In genomic region chr7:57210871-57211270, GRCh38 we compare ENCODE assay signal across 33 cellular contexts.
"Had no signal": no experiment of that assay in that cellular context is flagged by ENCODE, and none has a peak within 500 bp of the region (broad histone marks: within the 10 kb centered on the region; RNA-seq: fewer than 3 reads in every experiment).

No MANE protein-coding gene starts in this region.

- H3K4me3 Mint-ChIP-seq: activated B cell treated with CpG ODN at 0.5 μM for 24 hours; activated CD4-positive, alpha-beta memory T cell treated with anti-CD3 and anti-CD28 coated beads for 36 hours; activated CD4-positive, alpha-beta T cell treated with anti-CD3 and anti-CD28 coated beads, Interleukin-2, amount 10 ng/mL, durations not matched to agents 24 days and 14 days; activated CD8-positive, alpha-beta T cell treated with anti-CD3 and anti-CD28 coated beads for 36 hours; activated naive CD4-positive, alpha-beta T cell treated with anti-CD3 and anti-CD28 coated beads for 36 hours; activated naive CD8-positive, alpha-beta T cell treated with anti-CD3 and anti-CD28 coated beads for 36 hours; activated T-cell treated with anti-CD3 and anti-CD28 coated beads, Interleukin-2, amount 50 U/mL, for 4 hours; activated T-cell treated with anti-CD3 and anti-CD28 coated beads, Interleukin-2, amount 50 U/mL, for 72 hours; activated T-helper 1 cell treated with anti-CD3 and anti-CD28 coated beads, Interleukin-12 subunit alpha, Interleukin-12 subunit beta, Interleukin-2, Interleukin-4 antibody, amounts not matched to agents 30 ng/mL and 10 ng/mL and 1 ng/mL, durations not matched to agents 14 hours and 24 hours and 36 hours; activated T-helper 17 cell treated with anti-CD3 and anti-CD28 coated beads, Interleukin-2, amount 50 U/mL, for 72 hours; T-helper 1 cell treated with Interleukin-12 subunit alpha and Interleukin-12 subunit beta and Interleukin-4 antibody, amounts not matched to agents 30 μg/mL and 1 μg/mL, for 36 hours; T-helper 2 cell treated with Interferon-gamma antibody and Interleukin-4, amounts not matched to agents 5 μg/mL and 100 μg/mL, for 36 hours had no signal

- H3K36me3 ChIP-seq: adrenal gland, brain microvascular endothelial cell, breast epithelium had no signal

- H3K27ac Mint-ChIP-seq: activated B cell treated with CpG ODN at 0.5 μM for 24 hours; activated CD4-positive, alpha-beta memory T cell treated with anti-CD3 and anti-CD28 coated beads for 36 hours; activated CD4-positive, alpha-beta T cell treated with anti-CD3 and anti-CD28 coated beads, Interleukin-2, amount 10 ng/mL, durations not matched to agents 24 days and 14 days; activated CD8-positive, alpha-beta T cell treated with anti-CD3 and anti-CD28 coated beads for 36 hours; activated naive CD4-positive, alpha-beta T cell treated with anti-CD3 and anti-CD28 coated beads for 36 hours; activated naive CD4-positive, alpha-beta T cell treated with anti-CD3 and anti-CD28 coated beads, Interleukin-2, amount 50 U/mL, for 72 hours; activated naive CD8-positive, alpha-beta T cell treated with anti-CD3 and anti-CD28 coated beads for 36 hours; activated T-cell treated with anti-CD3 and anti-CD28 coated beads, Interleukin-2, amount 50 U/mL, for 72 hours; activated T-helper 1 cell treated with anti-CD3 and anti-CD28 coated beads, Interleukin-12 subunit alpha, Interleukin-12 subunit beta, Interleukin-2, Interleukin-4 antibody, amounts not matched to agents 30 ng/mL and 10 ng/mL and 1 ng/mL, durations not matched to agents 14 hours and 24 hours and 36 hours; activated T-helper 17 cell treated with anti-CD3 and anti-CD28 coated beads, Interleukin-2, amount 50 U/mL, for 72 hours; T-helper 1 cell treated with Interleukin-12 subunit alpha and Interleukin-12 subunit beta and Interleukin-4 antibody, amounts not matched to agents 30 μg/mL and 1 μg/mL, for 36 hours; T-helper 2 cell treated with Interferon-gamma antibody and Interleukin-4, amounts not matched to agents 5 μg/mL and 100 μg/mL, for 36 hours had no signal

- H3K36me3 Mint-ChIP-seq: activated CD4-positive, alpha-beta memory T cell treated with anti-CD3 and anti-CD28 coated beads for 36 hours had no signal

- H3K9me3 ChIP-seq: adrenal gland had no signal

- DNase-seq: activated B cell treated with CpG ODN at 0.5 μM for 24 hours; activated CD4-positive, alpha-beta memory T cell treated with anti-CD3 and anti-CD28 coated beads for 36 hours; activated CD4-positive, alpha-beta T cell treated with anti-CD3 and anti-CD28 coated beads for 4 hours; activated CD4-positive, alpha-beta T cell treated with anti-CD3 and anti-CD28 coated beads, Interleukin-2, amount 10 ng/mL, durations not matched to agents 24 days and 14 days; activated CD4-positive, alpha-beta T cell treated with anti-CD3 and anti-CD28 coated beads, Interleukin-2, amount 50 U/mL, for 1 hour; activated CD4-positive, alpha-beta T cell treated with anti-CD3 and anti-CD28 coated beads, Interleukin-2, amount 50 U/mL, for 4 hours; activated CD8-positive, alpha-beta memory T cell treated with anti-CD3 and anti-CD28 coated beads, Interleukin-2, amount 50 U/mL, for 4 hours; activated CD8-positive, alpha-beta T cell treated with anti-CD3 and anti-CD28 coated beads for 36 hours; activated effector memory CD4-positive, alpha-beta T cell treated with anti-CD3 and anti-CD28 coated beads, Interleukin-2, amount 50 U/mL, for 16 hours; activated gamma-delta T cell treated with Interleukin-2 at 50 U/mL for 16 hours; activated naive CD4-positive, alpha-beta T cell; activated naive CD4-positive, alpha-beta T cell treated with anti-CD3 and anti-CD28 coated beads for 36 hours; activated naive CD4-positive, alpha-beta T cell treated with anti-CD3 and anti-CD28 coated beads, Interleukin-2, amount 50 U/mL, for 16 hours; activated naive CD8-positive, alpha-beta T cell treated with anti-CD3 and anti-CD28 coated beads for 36 hours; activated T-cell treated with anti-CD3 and anti-CD28 coated beads for 4 hours; activated T-cell treated with anti-CD3 and anti-CD28 coated beads, Interleukin-2, amount 50 U/mL, for 1 hour; activated T-cell treated with anti-CD3 and anti-CD28 coated beads, Interleukin-2, amount 50 U/mL, for 4 hours; activated T-cell treated with anti-CD3 and anti-CD28 coated beads, Interleukin-2, amount 50 U/mL, for 72 hours; amniotic stem cell; body of pancreas; brain microvascular endothelial cell; central memory CD4-positive, alpha-beta T cell; T-helper 1 cell; T-helper 2 cell; T-helper 9 cell had no signal

- H3K27ac ChIP-seq: adrenal gland, body of pancreas, brain microvascular endothelial cell, breast epithelium, VCaP had no signal

- H3K27me3 ChIP-seq: adrenal gland, body of pancreas, brain microvascular endothelial cell, breast epithelium had no signal

- H3K4me3 ChIP-seq: adrenal gland, body of pancreas, breast epithelium had no signal

- H3K4me1 Mint-ChIP-seq: activated B cell treated with CpG ODN at 0.5 μM for 24 hours; activated CD4-positive, alpha-beta T cell treated with anti-CD3 and anti-CD28 coated beads, Interleukin-2, amount 10 ng/mL, durations not matched to agents 24 days and 14 days; activated naive CD8-positive, alpha-beta T cell treated with anti-CD3 and anti-CD28 coated beads for 36 hours; activated T-helper 17 cell treated with anti-CD3 and anti-CD28 coated beads, Interleukin-2, amount 50 U/mL, for 72 hours had no signal

- ATAC-seq: activated CD8-positive, alpha-beta T cell treated with anti-CD3 and anti-CD28 coated beads for 36 hours; activated naive CD4-positive, alpha-beta T cell treated with anti-CD3 and anti-CD28 coated beads, Interleukin-2, amount 50 U/mL, for 72 hours; activated T-cell treated with anti-CD3 and anti-CD28 coated beads, Interleukin-2, amount 50 U/mL, for 4 hours; activated T-cell treated with anti-CD3 and anti-CD28 coated beads, Interleukin-2, amount 50 U/mL, for 72 hours; activated T-helper 17 cell treated with anti-CD3 and anti-CD28 coated beads, Interleukin-2, amount 50 U/mL, for 72 hours; body of pancreas had no signal

- H3K4me1 ChIP-seq: adrenal gland, body of pancreas, breast epithelium had no signal

- H3K27me3 Mint-ChIP-seq: activated B cell treated with CpG ODN at 0.5 μM for 24 hours; activated CD4-positive, alpha-beta memory T cell treated with anti-CD3 and anti-CD28 coated beads for 36 hours; activated CD4-positive, alpha-beta T cell treated with anti-CD3 and anti-CD28 coated beads, Interleukin-2, amount 10 ng/mL, durations not matched to agents 24 days and 14 days; activated CD8-positive, alpha-beta T cell treated with anti-CD3 and anti-CD28 coated beads for 36 hours; activated naive CD8-positive, alpha-beta T cell treated with anti-CD3 and anti-CD28 coated beads for 36 hours; activated T-helper 17 cell treated with anti-CD3 and anti-CD28 coated beads, Interleukin-2, amount 50 U/mL, for 72 hours had no signal
